Comparison of ENCODE assay signal across 8 cellular contexts in genomic region chrX:43655151-43655676, GRCh38. TPM values are rescaled to one million over a fixed set of nuclear protein-coding genes. Genes with fewer than 3 reads are reported as not detected.
DNase-seq lines count a peak whose midpoint lies in the region; TF ChIP-seq lines count a peak whose summit lies in the region.

No MANE protein-coding gene starts in this region.

- peak overlapping the region; percentile 36; the same call in 1 of the 2 replicates for H3K4me3 ChIP-seq in GM08714 (ENCODE audit: low read length)
- H3K4me3 ChIP-seq in epithelial cell of esophagus (ENCODE audit: low read length) = peak overlapping the region; percentile 78
- H3K4me3 ChIP-seq in subcutaneous abdominal adipose tissue (ENCODE audit: low read depth in 1 of 5, low read length in 5 of 5) = peak overlapping the region; percentile 71 to 85 (median 81)

- no peaks in the 10 kb centered on the region for H3K9me3 ChIP-seq in subcutaneous abdominal adipose tissue (ENCODE audit: control insufficient read depth in 5 of 5, low read length in 5 of 5)

- no peaks in the 10 kb centered on the region for H3K36me3 ChIP-seq in subcutaneous abdominal adipose tissue (ENCODE audit: control insufficient read depth in 5 of 5, insufficient read depth in 5 of 5, low read length in 5 of 5)

- H3K4me1 ChIP-seq in subcutaneous abdominal adipose tissue (ENCODE audit: control insufficient read depth in 5 of 5, insufficient read depth in 5 of 5, low read length in 5 of 5) = peaks cover 1 to 18% (median 9%) of the 10 kb centered on the region in 5 donors

- H3K27me3 ChIP-seq in subcutaneous abdominal adipose tissue (ENCODE audit: control insufficient read depth in 5 of 5, insufficient read depth in 4 of 5, low read length in 5 of 5) = peaks cover 0 to 16% (median under 1%) of the 10 kb centered on the region in 5 donors

- H3K9ac ChIP-seq in subcutaneous abdominal adipose tissue (ENCODE audit: low read length in 5 of 5) = peak overlapping the region in 4 of 5 donors; percentile 70 to 83 (median 75)

- TF ChIP-seq CTCF in epithelial cell of esophagus (IDR thresholded peaks at IDR 0.05; ENCODE audit: insufficient read depth, low read depth, low read length, missing control alignments) = no peak

- H3K27ac ChIP-seq in subcutaneous abdominal adipose tissue (ENCODE audit: low read depth, low read length) = peak overlapping the region; percentile 91

- DNase-seq in HT1080 (ENCODE audit: low read depth) (peak; percentile 13), epithelial cell of esophagus (ENCODE audit: low read depth) (peak; percentile 69), midbrain (lab: John Stamatoyannopoulos, UW) (peak; percentile 19), SKM-1 treated with dmso at 0.1 percent for 144 hours (lab: John Stamatoyannopoulos, UW; ENCODE audit: unreplicated experiment) (no peak), GF-D8 (lab: John Stamatoyannopoulos, UW) (no peak)
- peak; percentile 2 to 15 for DNase-seq in activated CD4-positive, alpha-beta T cell treated with anti-CD3 and anti-CD28 coated beads, Interleukin-2, amount 50 U/mL, for 4 hours

RNA-seq across cellular contexts. Expression of gene MAOA, which starts 0.9 kb away (rescaled TPM):
- 9.3 and 14.5 TPM in 2 replicates for total RNA-seq in HT1080 (2014; rRNA removed; shearing (Covaris generic))
- 6.6 and 7.4 TPM in 2 replicates for polyA plus RNA-seq in HT1080 (2015; cell fraction: cytosol; rRNA removed)
- polyA plus RNA-seq in HT1080 (2015; cell fraction: nucleus; rRNA removed) = 5.9 and 8.2 TPM in 2 replicates

Comparison
In these comparisons a context has a peak if more than half of its experiments do, and no peak if none do; other contexts are left out.
1. DNase-seq: peak in HT1080 (single experiment), activated CD4-positive, alpha-beta T cell treated with anti-CD3 and anti-CD28 coated beads, Interleukin-2, amount 50 U/mL, for 4 hours (2 of 2), epithelial cell of esophagus (single experiment) and midbrain (single experiment); none in SKM-1 treated with dmso at 0.1 percent for 144 hours (single experiment) and GF-D8 (single experiment).
2. Peak in every context shown above with its lines, with median percentiles within 50 percentile points of each other: H3K4me3 ChIP-seq.